In genomic region chr2:84175970-84176369, GRCh38 we compare ENCODE assay signal across 29 cellular contexts.
"Had no signal": no experiment of that assay in that cellular context is flagged by ENCODE, and none has a peak within 500 bp of the region (broad histone marks: within the 10 kb centered on the region; RNA-seq: fewer than 3 reads in every experiment).

No MANE protein-coding gene starts in this region.

- H3K27me3 Mint-ChIP-seq: dendritic cell treated with granulocyte-macrophage colony-stimulating factor and Interleukin-4, amounts not matched to agents 40 ng/mL and 50 ng/mL, for 4 days; effector memory CD8-positive, alpha-beta T cell had no signal

- DNase-seq: colonic mucosa; cortex of kidney; dermis blood vessel endothelial cell; dorsolateral prefrontal cortex; effector CD4-positive, alpha-beta T cell; effector CD8-positive, alpha-beta T cell; effector memory CD4-positive, alpha-beta T cell; effector memory CD8-positive, alpha-beta T cell; endodermal cell; erythroblast; esophagus squamous epithelium; foreskin fibroblast; foreskin keratinocyte; foreskin melanocyte; gastrocnemius medialis; glutamatergic neuron; head of caudate nucleus; heart left ventricle; heart right ventricle had no signal

- H3K27ac Mint-ChIP-seq: dendritic cell treated with granulocyte-macrophage colony-stimulating factor and Interleukin-4, amounts not matched to agents 40 ng/mL and 50 ng/mL, for 4 days; effector memory CD8-positive, alpha-beta T cell; endodermal cell had no signal

- FAIRE-seq: colon, endometrium, endothelial cell of umbilical vein, frontal cortex had no signal

- H3K4me1 Mint-ChIP-seq: endodermal cell had no signal

- H3K9me3 Mint-ChIP-seq: dendritic cell treated with granulocyte-macrophage colony-stimulating factor and Interleukin-4, amounts not matched to agents 40 ng/mL and 50 ng/mL, for 4 days; effector memory CD8-positive, alpha-beta T cell; endodermal cell had no signal

- ATAC-seq: effector memory CD8-positive, alpha-beta T cell; esophagus mucosa; gastrocnemius medialis; gastroesophageal sphincter; heart left ventricle; heart right ventricle had no signal

- H3K27me3 ChIP-seq: colonic mucosa, dorsolateral prefrontal cortex, esophagus muscularis mucosa, esophagus squamous epithelium, gastrocnemius medialis, gastroesophageal sphincter, heart left ventricle, heart right ventricle had no signal

- H3K4me1 ChIP-seq: colonic mucosa, esophagus muscularis mucosa, esophagus squamous epithelium, foreskin keratinocyte, gastrocnemius medialis, gastroesophageal sphincter, heart left ventricle, heart right ventricle had no signal

- H3K27ac ChIP-seq: colonic mucosa, coronary artery, dorsolateral prefrontal cortex, epithelial cell of prostate, esophagus muscularis mucosa, esophagus squamous epithelium, foreskin keratinocyte, gastrocnemius medialis, gastroesophageal sphincter, heart left ventricle, heart right ventricle had no signal

- H3K4me3 ChIP-seq: colonic mucosa, coronary artery, dorsolateral prefrontal cortex, esophagus muscularis mucosa, esophagus squamous epithelium, gastrocnemius medialis, gastroesophageal sphincter, heart left ventricle, heart right ventricle had no signal

- H3K4me3 Mint-ChIP-seq: dendritic cell treated with granulocyte-macrophage colony-stimulating factor and Interleukin-4, amounts not matched to agents 40 ng/mL and 50 ng/mL, for 4 days; effector memory CD8-positive, alpha-beta T cell; endodermal cell had no signal

- H3K36me3 ChIP-seq: colonic mucosa, esophagus muscularis mucosa, esophagus squamous epithelium, gastrocnemius medialis, gastroesophageal sphincter, heart left ventricle, heart right ventricle had no signal

- H3K9me3 ChIP-seq: colonic mucosa, esophagus muscularis mucosa, esophagus squamous epithelium, gastrocnemius medialis, gastroesophageal sphincter, heart left ventricle, heart right ventricle had no signal
